In the genomic region with DNA sequence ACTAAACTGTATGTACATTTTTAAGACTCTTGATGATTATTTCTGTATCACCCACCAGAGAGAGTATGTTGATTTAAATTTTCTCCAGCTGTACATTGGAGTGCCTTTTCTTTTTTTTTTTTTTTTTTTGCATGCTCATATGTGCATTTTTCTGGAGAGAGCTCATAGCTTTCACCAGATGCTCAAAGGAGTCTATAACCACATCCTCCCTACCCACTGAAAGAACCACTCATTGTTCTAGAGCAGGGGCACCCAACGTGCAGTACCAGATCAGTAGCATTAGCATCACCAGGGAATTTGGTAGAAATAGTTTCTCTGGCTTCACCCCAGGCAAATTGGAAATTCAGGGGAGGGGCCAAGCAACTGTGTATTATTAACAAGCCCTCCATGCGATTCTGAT, we compare ENCODE assay signal across 16 cellular contexts. TPM values are rescaled to one million over a fixed set of nuclear protein-coding genes. Genes with fewer than 3 reads are reported as not detected.
DNase-seq lines count a peak whose midpoint lies in the region; ATAC-seq and TF ChIP-seq lines count a peak whose summit lies in the region.
"Had no signal": no experiment of that assay in that cellular context is flagged by ENCODE, and none has a peak within 500 bp of the region (broad histone marks: within the 10 kb centered on the region; RNA-seq: fewer than 3 reads in every experiment).

No MANE protein-coding gene starts in this region.

- H3K27ac ChIP-seq in mesenchymal stem cell (ENCODE audit: low read length, poor library complexity, severe bottlenecking), result no peak overlapping the region
- no peak overlapping the region for H3K27ac ChIP-seq in PC-3 (ENCODE audit: low read length)
- H3K27ac ChIP-seq: hepatocyte, WERI-Rb-1 had no signal

- no peak overlapping the region for H3K18ac ChIP-seq in mesenchymal stem cell (ENCODE audit: low read depth in 1 of 2, low read length in 2 of 2)

- H3K36me3 ChIP-seq in mesenchymal stem cell (ENCODE audit: control insufficient read depth in 1 of 2, insufficient read depth in 2 of 2, low read depth in 1 of 2, low read length in 2 of 2) (peaks cover 4 to 63% of the 10 kb centered on the region in 2 experiments), PC-3 (ENCODE audit: low read depth, low read length) (no peaks in the 10 kb centered on the region)

- H3K79me1 ChIP-seq in mesenchymal stem cell (replicated peaks; ENCODE audit: low read length, poor library complexity, severe bottlenecking), result peaks cover 5% of the 10 kb centered on the region

- H3K27me3 Mint-ChIP-seq in chondrocyte (ENCODE audit: low read depth), result no peaks in the 10 kb centered on the region
- H3K27me3 Mint-ChIP-seq: central memory CD8-positive, alpha-beta T cell had no signal

- no peaks in the 10 kb centered on the region for H4K20me1 ChIP-seq in PC-3 (ENCODE audit: low read length)

- no peaks in the 10 kb centered on the region for H3K9me3 Mint-ChIP-seq in chondrocyte (ENCODE audit: low read depth)
- H3K9me3 Mint-ChIP-seq: activated naive CD4-positive, alpha-beta T cell treated with anti-CD3 and anti-CD28 coated beads for 36 hours; CD4-positive, CD25-positive, alpha-beta regulatory T cell; central memory CD8-positive, alpha-beta T cell; stimulated activated naive CD8-positive, alpha-beta T cell treated with anti-CD3 and anti-CD28 coated beads, Interleukin-15, amount 100 ng/mL, for 72 hours had no signal

- no peaks in the 10 kb centered on the region for H3F3A ChIP-seq in PC-3 (ENCODE audit: low read length, unreplicated experiment)

- H3K14ac ChIP-seq in mesenchymal stem cell (ENCODE audit: low read length in 2 of 2), result no peak overlapping the region

- no peak for TF ChIP-seq CTCF in chondrocyte (IDR thresholded peaks at IDR 0.05)
- TF ChIP-seq CTCF in PC-3 (conservative IDR thresholded peaks at IDR 0.05; ENCODE audit: low read depth, low read length), result no peak

- H3K4me3 Mint-ChIP-seq in chondrocyte (ENCODE audit: unreplicated experiment), result no peak overlapping the region
- H3K4me3 Mint-ChIP-seq: activated naive CD4-positive, alpha-beta T cell treated with anti-CD3 and anti-CD28 coated beads for 36 hours; CD4-positive, CD25-positive, alpha-beta regulatory T cell; central memory CD8-positive, alpha-beta T cell; stimulated activated naive CD8-positive, alpha-beta T cell treated with anti-CD3 and anti-CD28 coated beads, Interleukin-15, amount 100 ng/mL, for 72 hours had no signal

- no peaks in the 10 kb centered on the region for H3K79me2 ChIP-seq in PC-3 (ENCODE audit: low read length)
- H3K79me2 ChIP-seq: hepatocyte had no signal

- H2AFZ ChIP-seq in mesenchymal stem cell (ENCODE audit: low read depth, low read length) (no peak overlapping the region), PC-3 (ENCODE audit: low read length) (no peak overlapping the region)
- H2AFZ ChIP-seq: hepatocyte had no signal

- no peak overlapping the region for H3K4ac ChIP-seq in mesenchymal stem cell (ENCODE audit: low read depth in 1 of 2, low read length in 2 of 2)

- intact Hi-C loops in PC-3 (cut with micrococcal nuclease), result no loop called here
- intact Hi-C loops in posterior vena cava (cut with DNase I), result no loop called here

- no peak overlapping the region for H2BK12ac ChIP-seq in mesenchymal stem cell (ENCODE audit: low read length in 2 of 2)

- no peak overlapping the region for H3K9ac ChIP-seq in mesenchymal stem cell (ENCODE audit: low read length)
- no peak overlapping the region for H3K9ac ChIP-seq in PC-3 (ENCODE audit: low read length)

- H3K9me3 ChIP-seq in mesenchymal stem cell (ENCODE audit: control insufficient read depth, low read length) (no peaks in the 10 kb centered on the region), PC-3 (ENCODE audit: low read length) (no peaks in the 10 kb centered on the region)

- H2BK15ac ChIP-seq in mesenchymal stem cell (ENCODE audit: low read depth, poor library complexity, severe bottlenecking), result no peak overlapping the region

- H3K27ac Mint-ChIP-seq in chondrocyte (ENCODE audit: unreplicated experiment), result peak overlapping the region; percentile 69
- H3K27ac Mint-ChIP-seq: activated naive CD4-positive, alpha-beta T cell treated with anti-CD3 and anti-CD28 coated beads for 36 hours; CD4-positive, CD25-positive, alpha-beta regulatory T cell had no signal

- H3K4me1 ChIP-seq in mesenchymal stem cell (ENCODE audit: control insufficient read depth, insufficient read depth, low read depth, low read length), result no peaks in the 10 kb centered on the region
- no peaks in the 10 kb centered on the region for H3K4me1 ChIP-seq in PC-3 (ENCODE audit: insufficient read depth, low read length)

- no peaks in the 10 kb centered on the region for H3K9me2 ChIP-seq in PC-3 (replicated peaks; ENCODE audit: low read length)

- CTCF ChIA-PET in PC-3 (lab: Charles Lee), result no interaction called here

- H4K91ac ChIP-seq in mesenchymal stem cell (ENCODE audit: low read length), result no peak overlapping the region

- no peak overlapping the region for H4K8ac ChIP-seq in mesenchymal stem cell (ENCODE audit: low read length)

- no TSS peak for BruUV-seq in PC-3 (replicated peaks; lab: Mats Ljungman, UMichigan)

- peaks cover 20% of the 10 kb centered on the region for H3K4me1 Mint-ChIP-seq in chondrocyte (ENCODE audit: low read depth)
- H3K4me1 Mint-ChIP-seq: CD4-positive, CD25-positive, alpha-beta regulatory T cell; central memory CD8-positive, alpha-beta T cell; stimulated activated naive CD8-positive, alpha-beta T cell treated with anti-CD3 and anti-CD28 coated beads, Interleukin-15, amount 100 ng/mL, for 72 hours had no signal

- no peak for ATAC-seq in PC-3
- no peak for ATAC-seq in GM19397 (IDR thresholded peaks at IDR 0.05; ENCODE audit: unreplicated experiment)
- ATAC-seq: stimulated activated naive CD8-positive, alpha-beta T cell treated with anti-CD3 and anti-CD28 coated beads, Interleukin-15, amount 100 ng/mL, for 72 hours had no signal

- H3K4me2 ChIP-seq in mesenchymal stem cell (ENCODE audit: low read length, poor library complexity, severe bottlenecking) (no peak overlapping the region), PC-3 (ENCODE audit: low read length) (no peak overlapping the region)
- H3K4me2 ChIP-seq: hepatocyte had no signal

- WGBS in mesenchymal stem cell, result 66% methylated on average over 2 of the region's 2 CpGs

- H2AK5ac ChIP-seq in mesenchymal stem cell (ENCODE audit: low read length, severe bottlenecking), result no peak overlapping the region

- H2BK5ac ChIP-seq in mesenchymal stem cell (ENCODE audit: low read depth, low read length, poor library complexity, severe bottlenecking), result no peak overlapping the region

- POLR2A ChIA-PET in PC-3 (lab: Charles Lee; ENCODE audit: unreplicated experiment), result no interaction called here

- peaks cover 14% of the 10 kb centered on the region for H3K36me3 Mint-ChIP-seq in chondrocyte (ENCODE audit: low read depth)
- H3K36me3 Mint-ChIP-seq: CD4-positive, CD25-positive, alpha-beta regulatory T cell had no signal

- H3K4me3 ChIP-seq in mesenchymal stem cell (ENCODE audit: insufficient read depth in 1 of 2, low read depth in 1 of 2, low read length in 2 of 2) (no peak overlapping the region), PC-3 (ENCODE audit: low read length) (no peak overlapping the region)
- H3K4me3 ChIP-seq: hepatocyte had no signal

- peak; percentile 81 for DNase-seq in EH (ENCODE audit: low read depth)
- peak; percentile 89 for DNase-seq in LHCN-M2 (ENCODE audit: low read depth)
- DNase-seq in chondrocyte (ENCODE audit: low spot score), result no peak
- peak; percentile 23 for DNase-seq in mesenchymal stem cell
- DNase-seq in PC-3, result no peak
- DNase-seq in activated effector memory CD4-positive, alpha-beta T cell treated with anti-CD3 and anti-CD28 coated beads, Interleukin-2, amount 50 U/mL, for 16 hours, result no peak
- DNase-seq in posterior vena cava (ENCODE audit: low spot score), result no peak
- DNase-seq: activated naive CD4-positive, alpha-beta T cell treated with anti-CD3 and anti-CD28 coated beads for 36 hours; NCI-H446 treated with DMSO at 0.1 percent for 48 hours; OCI-M1; stimulated activated naive CD8-positive, alpha-beta T cell treated with anti-CD3 and anti-CD28 coated beads, Interleukin-15, amount 100 ng/mL, for 72 hours; WERI-Rb-1 had no signal

- no peak overlapping the region for H3K23ac ChIP-seq in mesenchymal stem cell (ENCODE audit: low read length in 2 of 2)

- H3K27me3 ChIP-seq in mesenchymal stem cell (ENCODE audit: control insufficient read depth in 1 of 2, insufficient read depth in 1 of 2, low read length in 2 of 2) (no peaks in the 10 kb centered on the region), PC-3 (ENCODE audit: low read length) (no peaks in the 10 kb centered on the region)
- H3K27me3 ChIP-seq: hepatocyte had no signal

- H2BK120ac ChIP-seq in mesenchymal stem cell (ENCODE audit: low read depth, low read length), result no peak overlapping the region

RNA-seq across cellular contexts. Expression of gene TMEM171, which starts 53.9 kb away (rescaled TPM):
- total RNA-seq in LHCN-M2 (2014; rRNA removed), result 62.6 and 65.9 TPM in 2 replicates
- 47.1 TPM for polyA plus RNA-seq in LHCN-M2 (2012)
- 1.8 to 3.6 TPM (median 2.6 TPM) in 3 replicates for total RNA-seq in chondrocyte
- polyA plus RNA-seq in mesenchymal stem cell (2013, experiment 1 of 2), result 0.47 TPM
- 0.56 TPM for polyA plus RNA-seq in mesenchymal stem cell (2013, experiment 2 of 2)
- 1.8 and 2.4 TPM in 2 replicates for total RNA-seq in PC-3 (2014; rRNA removed)
- under 1 TPM in 1 of 2 donors, not detected in 1; 0.14 TPM for total RNA-seq in posterior vena cava
- total RNA-seq: activated naive CD4-positive, alpha-beta T cell treated with anti-CD3 and anti-CD28 coated beads for 36 hours; CD4-positive, CD25-positive, alpha-beta regulatory T cell had no signal
- polyA plus RNA-seq: CD4-positive, CD25-positive, alpha-beta regulatory T cell had no signal

Comparison
In these comparisons a context has a peak if more than half of its experiments do, and no peak if none do; other contexts are left out.
1. DNase-seq: peak in EH (single experiment), LHCN-M2 (single experiment) and mesenchymal stem cell (single experiment); none in chondrocyte (single experiment), PC-3 (single experiment), activated effector memory CD4-positive, alpha-beta T cell treated with anti-CD3 and anti-CD28 coated beads, Interleukin-2, amount 50 U/mL, for 16 hours (single experiment) and posterior vena cava (single experiment).
2. RNA of gene TMEM171, which starts 53.9 kb away (total RNA-seq): 62.6 to 65.9 TPM in LHCN-M2; 1.8 to 3.6 TPM in chondrocyte, 1.8 to 2.4 TPM in PC-3 and 0.14 TPM in posterior vena cava; every median in the first group is over 10 times any median in the second.